Comparison of ENCODE assay signal across 18 cellular contexts in genomic region chr13:28597641-28598040, GRCh38.
DNase-seq lines count a peak whose midpoint lies in the region; ATAC-seq and TF ChIP-seq lines count a peak whose summit lies in the region.
"Had no signal": no experiment of that assay in that cellular context is flagged by ENCODE, and none has a peak within 500 bp of the region (broad histone marks: within the 10 kb centered on the region; RNA-seq: fewer than 3 reads in every experiment).

No MANE protein-coding gene starts in this region.

- intact Hi-C loops in MCF 10A (cut with micrococcal nuclease): no loop called here
- intact Hi-C loops in mammary epithelial cell (cut with micrococcal nuclease): no loop called here
- intact Hi-C loops in testis (cut with DNase I; ENCODE audit: low total_unique reads): no loop called here

- no peak for ATAC-seq in HG03432 (IDR thresholded peaks at IDR 0.05; ENCODE audit: unreplicated experiment)
- ATAC-seq: K562 had no signal

- H3K4me3 ChIP-seq in mammary epithelial cell (replicated peaks in 1 of 3; ENCODE audit: insufficient read depth in 1 of 3, low read depth in 2 of 3, low read length in 3 of 3) (no peak overlapping the region), fibroblast of pulmonary artery (replicated peaks; ENCODE audit: low read depth, low read length) (no peak overlapping the region), skeletal muscle cell (ENCODE audit: low read depth, low read length) (no peak overlapping the region), testis (no peak overlapping the region)
- H3K4me3 ChIP-seq: HAP-1, K562, PC-9 had no signal

- H3K9me3 ChIP-seq in mammary epithelial cell (replicated peaks; ENCODE audit: insufficient read depth, low read length) (peaks cover 7% of the 10 kb centered on the region), testis (no peaks in the 10 kb centered on the region)
- H3K9me3 ChIP-seq: HAP-1 had no signal

- CTCF ChIA-PET in MCF 10A (lab: Yijun Ruan, JAX) (interaction anchor here (0.8 kb wide), 1 partner anchor 38 kb away, joined by 4 read pairs; no protein-coding TSS in a partner anchor), mammary epithelial cell (lab: Charles Lee; ENCODE audit: low non-redundant PET) (no interaction called here)

- whole genome bisulfite sequencing in mammary epithelial cell (ENCODE audit: low coverage, missing lambda C conversion rate): 44% methylated on average over 3 of the region's 3 CpGs
- WGBS in testis, 2 donors: 50 to 68% methylated on average over 3 of the region's 3 CpGs

- H3K79me2 ChIP-seq in mammary epithelial cell (ENCODE audit: insufficient read depth, low read length): no peaks in the 10 kb centered on the region

- TF ChIP-seq CTCF in MCF 10A (IDR thresholded peaks at IDR 0.05; ENCODE audit: unreplicated experiment) (no peak), mammary epithelial cell (conservative IDR thresholded peaks at IDR 0.05 in 1 of 2, IDR thresholded peaks at IDR 0.05 in 1 of 2; ENCODE audit: extremely low read depth in 1 of 2, insufficient read depth in 1 of 2, low read depth in 1 of 2, low read length in 2 of 2) (no peak), fibroblast of pulmonary artery (IDR thresholded peaks at IDR 0.05; ENCODE audit: low read length, missing control alignments) (no peak), testis (IDR thresholded peaks at IDR 0.05) (no peak)

- no peak overlapping the region for H3K9ac ChIP-seq in mammary epithelial cell (ENCODE audit: insufficient read depth, low read length)

- no peaks in the 10 kb centered on the region for H3K4me1 ChIP-seq in mammary epithelial cell (ENCODE audit: insufficient read depth, low read length)
- H3K4me1 ChIP-seq in testis: no peaks in the 10 kb centered on the region
- H3K4me1 ChIP-seq: HAP-1 had no signal

- H3K36me3 ChIP-seq in mammary epithelial cell (ENCODE audit: insufficient read depth, low read length): no peaks in the 10 kb centered on the region
- no peaks in the 10 kb centered on the region for H3K36me3 ChIP-seq in testis (ENCODE audit: low read depth, missing control alignments)
- H3K36me3 ChIP-seq: HAP-1 had no signal

- H3K9me3 Mint-ChIP-seq in MCF 10A (ENCODE audit: unreplicated experiment): no peaks in the 10 kb centered on the region

- no peak overlapping the region for H3K27ac ChIP-seq in mammary epithelial cell (ENCODE audit: insufficient read depth, low read depth, low read length)
- H3K27ac ChIP-seq in testis: no peak overlapping the region
- H3K27ac ChIP-seq: HL-60, PC-9 had no signal

- H3K36me3 Mint-ChIP-seq in MCF 10A (ENCODE audit: insufficient read depth, unreplicated experiment): peaks cover 6% of the 10 kb centered on the region
- H3K36me3 Mint-ChIP-seq: CD4-positive, CD25-positive, alpha-beta regulatory T cell had no signal

- no peak overlapping the region for H3K4me2 ChIP-seq in mammary epithelial cell (ENCODE audit: insufficient read depth, low read depth, low read length)
- H3K4me2 ChIP-seq: PC-9 had no signal

- BruUV-seq in MCF 10A (replicated peaks; lab: Mats Ljungman, UMichigan) (no TSS peak), mammary epithelial cell (replicated peaks; lab: Mats Ljungman, UMichigan) (no TSS peak)

- H3K27me3 ChIP-seq in mammary epithelial cell (ENCODE audit: insufficient read depth, low read length) (no peaks in the 10 kb centered on the region), testis (no peaks in the 10 kb centered on the region)

- dilution Hi-C loops in mammary epithelial cell (cut with HindIII; ENCODE audit: low sequenced_read_pairs): no loop called here

- in situ Hi-C loops in mammary epithelial cell (cut with MboI; ENCODE audit: low sequenced_read_pairs in 2 of 2): no loop called here

- no peak overlapping the region for H3K4me3 Mint-ChIP-seq in MCF 10A (ENCODE audit: unreplicated experiment)
- H3K4me3 Mint-ChIP-seq: CD4-positive, CD25-positive, alpha-beta regulatory T cell had no signal

- no peaks in the 10 kb centered on the region for H4K20me1 ChIP-seq in mammary epithelial cell (ENCODE audit: insufficient read depth, low read length)

- DNase-seq in MCF 10A (ENCODE audit: unreplicated experiment): peak; percentile 33
- no peak for DNase-seq in mammary epithelial cell
- peak; percentile 95 for DNase-seq in NCI-H526 (lab: John Stamatoyannopoulos, UW)
- DNase-seq in fibroblast of pulmonary artery (ENCODE audit: low read depth): peak; percentile 80
- DNase-seq in skeletal muscle cell (ENCODE audit: low read depth): peak; percentile 69
- DNase-seq in NCI-H2029 treated with DMSO at 0.1 percent for 48 hours (lab: John Stamatoyannopoulos, UW): no peak
- no peak for DNase-seq in testis
- DNase-seq: AML-193; CD4-positive, CD25-positive, alpha-beta regulatory T cell; DMS53; NCI-H1048; NCI-H146; NCI-H774; PC-9 had no signal

- H3K27me3 Mint-ChIP-seq in MCF 10A (ENCODE audit: insufficient read depth, unreplicated experiment): peaks cover 26% of the 10 kb centered on the region

- H3K4me1 Mint-ChIP-seq in MCF 10A (ENCODE audit: insufficient read depth, unreplicated experiment): no peaks in the 10 kb centered on the region
- H3K4me1 Mint-ChIP-seq: CD4-positive, CD25-positive, alpha-beta regulatory T cell had no signal

- H2AFZ ChIP-seq in mammary epithelial cell (ENCODE audit: low read depth, low read length): no peak overlapping the region
- H2AFZ ChIP-seq: PC-9 had no signal

- H3K27ac Mint-ChIP-seq in MCF 10A (ENCODE audit: low read depth, unreplicated experiment): no peak overlapping the region
- H3K27ac Mint-ChIP-seq: CD4-positive, CD25-positive, alpha-beta regulatory T cell had no signal

- no peak for TF ChIP-seq POLR2A in testis (IDR thresholded peaks at IDR 0.05)

- POLR2A ChIA-PET in MCF 10A (lab: Yijun Ruan, JAX): no interaction called here

Comparison
In these comparisons a context has a peak if more than half of its experiments do, and no peak if none do; other contexts are left out.
1. DNase-seq: peak in MCF 10A (single experiment), NCI-H526 (2 of 2), fibroblast of pulmonary artery (single experiment) and skeletal muscle cell (single experiment); none in mammary epithelial cell (single experiment), NCI-H2029 treated with DMSO at 0.1 percent for 48 hours (single experiment) and testis (single experiment).